Comparison of ENCODE assay signal across 1 cellular context in the genomic region with DNA sequence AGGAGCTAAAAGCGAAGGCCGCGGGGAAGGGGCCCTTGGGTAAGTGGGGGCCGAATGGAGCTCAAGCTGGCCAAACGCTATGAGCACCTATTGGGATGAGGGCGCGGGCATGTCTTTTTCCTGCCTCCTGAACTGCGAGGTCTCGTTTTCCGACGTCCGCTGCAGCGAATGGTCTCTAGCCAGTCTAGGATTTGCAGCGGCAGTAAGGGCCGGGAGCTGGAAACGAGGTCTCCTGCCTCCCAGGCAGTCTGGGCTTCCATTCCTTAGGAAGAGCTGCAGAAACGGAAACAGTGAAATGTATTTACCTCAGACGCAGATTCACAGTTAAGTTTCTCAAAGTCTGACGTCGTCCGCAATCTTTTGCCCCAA.
TF ChIP-seq lines count a peak whose summit lies in the region.

No MANE protein-coding gene starts in this region.

TF ChIP-seq in SK-N-SH, 30 proteins besides CTCF, POLR2A, EP300 and RAD21 (continued from another document):
- TF ChIP-seq JUND (IDR thresholded peaks at IDR 0.05) (no peak), RXRA (IDR thresholded peaks at IDR 0.05; ENCODE audit: borderline replicate concordance, low read depth) (no peak), NFIC (IDR thresholded peaks at IDR 0.05; ENCODE audit: borderline replicate concordance) (no peak), FOSL2 (IDR thresholded peaks at IDR 0.05; ENCODE audit: borderline replicate concordance, low read depth) (no peak), TEAD4 (IDR thresholded peaks at IDR 0.05; ENCODE audit: borderline replicate concordance, insufficient read depth) (no peak), TCF12 (IDR thresholded peaks at IDR 0.05) (no peak), IRF3 (IDR thresholded peaks at IDR 0.05; ENCODE audit: low read depth, low read length) (no peak), SIN3A (IDR thresholded peaks at IDR 0.05; ENCODE audit: borderline replicate concordance, low read depth, low read length) (no peak), FOXM1 (IDR thresholded peaks at IDR 0.05; ENCODE audit: low read depth) (no peak), SMC3 (IDR thresholded peaks at IDR 0.05; ENCODE audit: low read depth, low read length) (no peak), EZH2phosphoT487 (IDR thresholded peaks at IDR 0.05; ENCODE audit: borderline replicate concordance, low read depth) (no peak)
